Comparison of ENCODE assay signal across 35 cellular contexts in genomic region chr16:84694980-84695379, GRCh38. TPM values are rescaled to one million over a fixed set of nuclear protein-coding genes. Genes with fewer than 3 reads are reported as not detected.
DNase-seq lines count a peak whose midpoint lies in the region; ATAC-seq, FAIRE-seq and TF ChIP-seq lines count a peak whose summit lies in the region.
"Had no signal": no experiment of that assay in that cellular context is flagged by ENCODE, and none has a peak within 500 bp of the region (broad histone marks: within the 10 kb centered on the region; RNA-seq: fewer than 3 reads in every experiment).

No MANE protein-coding gene starts in this region.

- peaks cover 6% of the 10 kb centered on the region for H3K4me1 Mint-ChIP-seq in endodermal cell

- TF ChIP-seq RAD21 in HepG2 (CRISPR knock-in tag; IDR thresholded peaks at IDR 0.05) (no peak), K562 (CRISPR knock-in tag; conservative IDR thresholded peaks at IDR 0.05 in 1 of 2, IDR thresholded peaks at IDR 0.05 in 1 of 2) (no peak)

- no peaks in the 10 kb centered on the region for H3K27me3 Mint-ChIP-seq in endodermal cell (ENCODE audit: insufficient read depth)
- H3K27me3 Mint-ChIP-seq: B cell; CD4-positive, alpha-beta T cell had no signal

- CTCF ChIA-PET in HepG2 (lab: Yijun Ruan, JAX; ENCODE audit: low intra/inter-chr PET ratio, low total read pairs) = no interaction called here
- CTCF ChIA-PET in K562 (lab: Yijun Ruan, JAX; ENCODE audit: low intra/inter-chr PET ratio) = no interaction called here

- no peak for TF ChIP-seq EP300 in HepG2 (IDR thresholded peaks at IDR 0.05; ENCODE audit: low read depth in 2 of 2, low read length in 2 of 2)
- no peak for TF ChIP-seq EP300 in HepG2 (CRISPR knock-in tag; IDR thresholded peaks at IDR 0.05; ENCODE audit: borderline replicate concordance)
- no peak for TF ChIP-seq EP300 in K562 (IDR thresholded peaks at IDR 0.05; ENCODE audit: low read length)

- H4K20me1 ChIP-seq in HepG2 (ENCODE audit: insufficient read depth, low read length) = no peaks in the 10 kb centered on the region
- H4K20me1 ChIP-seq in K562 (replicated peaks; ENCODE audit: control insufficient read depth, insufficient read depth, low read length) = no peaks in the 10 kb centered on the region

- H3K27ac ChIP-seq in HepG2 (ENCODE audit: extremely low read length, insufficient read depth, low read length) (no peak overlapping the region), right lobe of liver (no peak overlapping the region), K562 (ENCODE audit: extremely low read depth, low read depth, low read length) (no peak overlapping the region), neutrophil (peak overlapping the region; percentile 18), endodermal cell (ENCODE audit: low read depth, low read length) (no peak overlapping the region), heart right ventricle (no peak overlapping the region)
- H3K27ac ChIP-seq: 22Rv1; A549; BLaER1; BLaER1 treated with 17β-estradiol and CSF1 and Interleukin-3, amounts not matched to agents 10 nM and 100 nM; C4-2B had no signal

- H3K9me1 ChIP-seq in K562 (ENCODE audit: control insufficient read depth, insufficient read depth, low read length) = no peaks in the 10 kb centered on the region

- H3K79me2 ChIP-seq in HepG2 (ENCODE audit: insufficient read depth, low read length) = peaks cover 5% of the 10 kb centered on the region
- H3K79me2 ChIP-seq in K562 (ENCODE audit: control insufficient read depth, insufficient read depth, low read length) = peaks cover 9% of the 10 kb centered on the region

- H3K36me3 ChIP-seq in HepG2 (replicated peaks in 1 of 2; ENCODE audit: control insufficient read depth in 1 of 2, insufficient read depth in 2 of 2, low read length in 2 of 2) (no peaks in the 10 kb centered on the region), right lobe of liver (no peaks in the 10 kb centered on the region), K562 (ENCODE audit: control insufficient read depth, insufficient read depth, low read length) (no peaks in the 10 kb centered on the region), neutrophil (no peaks in the 10 kb centered on the region), endodermal cell (ENCODE audit: control insufficient read depth, insufficient read depth, low read length) (no peaks in the 10 kb centered on the region), heart right ventricle (no peaks in the 10 kb centered on the region)
- H3K36me3 ChIP-seq: BE2C, BLaER1 had no signal

- H3K4me3 ChIP-seq in HepG2 (replicated peaks in 1 of 3; ENCODE audit: insufficient read depth in 1 of 3, low read depth in 2 of 3, low read length in 3 of 3) (no peak overlapping the region), right lobe of liver (no peak overlapping the region), K562 (no peak overlapping the region), neutrophil (ENCODE audit: low read depth in 1 of 2, low read length in 1 of 2) (no peak overlapping the region), endodermal cell (ENCODE audit: low read length) (no peak overlapping the region), heart right ventricle (no peak overlapping the region)
- H3K4me3 ChIP-seq: A549; BLaER1; BLaER1 treated with 17β-estradiol and CSF1 and Interleukin-3, amounts not matched to agents 10 nM and 100 nM had no signal

- BruUV-seq in HepG2 (replicated peaks; lab: Mats Ljungman, UMichigan) = no TSS peak
- no TSS peak for BruUV-seq in K562 (replicated peaks; lab: Mats Ljungman, UMichigan)

- no peak for TF ChIP-seq POLR2A in HepG2 (IDR thresholded peaks at IDR 0.05; ENCODE audit: insufficient read depth in 1 of 2, low read depth in 2 of 2, low read length in 2 of 2)
- no peak for TF ChIP-seq POLR2A in right lobe of liver (IDR thresholded peaks at IDR 0.05)
- TF ChIP-seq POLR2A in K562 (conservative IDR thresholded peaks at IDR 0.05) = no peak

- peaks cover 41% of the 10 kb centered on the region for H3K4me1 ChIP-seq in HepG2 (ENCODE audit: insufficient read depth, low read length)
- peaks cover 0 to 8% (median 0%) of the 10 kb centered on the region in 4 donors for H3K4me1 ChIP-seq in right lobe of liver
- H3K4me1 ChIP-seq in K562 (replicated peaks in 1 of 2; ENCODE audit: control insufficient read depth in 2 of 2, insufficient read depth in 2 of 2, low read length in 2 of 2) = peaks cover 7 to 25% of the 10 kb centered on the region in 2 experiments; a peak in 4 of 5 replicates
- peaks cover 28 to 29% of the 10 kb centered on the region in 2 experiments for H3K4me1 ChIP-seq in neutrophil (ENCODE audit: control insufficient read depth in 1 of 2, insufficient read depth in 1 of 2, low read depth in 1 of 2, low read length in 1 of 2)
- no peaks in the 10 kb centered on the region for H3K4me1 ChIP-seq in endodermal cell (ENCODE audit: control insufficient read depth, insufficient read depth, low read length)
- H3K4me1 ChIP-seq in heart right ventricle = peaks cover 4 to 15% (median 7%) of the 10 kb centered on the region in 9 donors
- H3K4me1 ChIP-seq: BE2C had no signal

- H3K4me3 Mint-ChIP-seq in endodermal cell = no peak overlapping the region
- H3K4me3 Mint-ChIP-seq: B cell; CD14-positive monocyte; CD4-positive, alpha-beta memory T cell; CD4-positive, alpha-beta T cell; CD8-positive, alpha-beta T cell had no signal

- H3K4me2 ChIP-seq in HepG2 (ENCODE audit: low read depth, low read length) (no peak overlapping the region), K562 (ENCODE audit: insufficient read depth, low read length) (no peak overlapping the region)
- H3K4me2 ChIP-seq: A549; BLaER1; BLaER1 treated with 17β-estradiol and CSF1 and Interleukin-3, amounts not matched to agents 10 nM and 100 nM had no signal

- H3K36me3 Mint-ChIP-seq in endodermal cell (ENCODE audit: low read depth) = no peaks in the 10 kb centered on the region
- H3K36me3 Mint-ChIP-seq: CD4-positive, CD25-positive, alpha-beta regulatory T cell; CD8-positive, alpha-beta memory T cell; CD8-positive, alpha-beta T cell had no signal

- H3K9ac ChIP-seq in HepG2 (ENCODE audit: insufficient read depth, low read depth, low read length) = no peak overlapping the region
- H3K9ac ChIP-seq in K562 (ENCODE audit: insufficient read depth in 1 of 2, low read depth in 2 of 2, low read length in 2 of 2) = no peak overlapping the region
- H3K9ac ChIP-seq in endodermal cell (ENCODE audit: extremely low read depth, low read length, poor library complexity, severe bottlenecking) = no peak overlapping the region
- H3K9ac ChIP-seq: BLaER1; BLaER1 treated with 17β-estradiol and CSF1 and Interleukin-3, amounts not matched to agents 10 nM and 100 nM had no signal

- H3K27me3 ChIP-seq in HepG2 (ENCODE audit: control insufficient read depth in 1 of 2, insufficient read depth in 2 of 2, low read length in 2 of 2) = no peaks in the 10 kb centered on the region; a peak in 1 of 5 replicates
- no peaks in the 10 kb centered on the region for H3K27me3 ChIP-seq in right lobe of liver
- H3K27me3 ChIP-seq in K562 (ENCODE audit: control insufficient read depth in 2 of 2, insufficient read depth in 2 of 2, low read length in 2 of 2) = no peaks in the 10 kb centered on the region
- no peaks in the 10 kb centered on the region for H3K27me3 ChIP-seq in neutrophil
- no peaks in the 10 kb centered on the region for H3K27me3 ChIP-seq in endodermal cell (ENCODE audit: control insufficient read depth, insufficient read depth, low read length, poor library complexity, severe bottlenecking)
- H3K27me3 ChIP-seq in heart right ventricle = no peaks in the 10 kb centered on the region
- H3K27me3 ChIP-seq: BE2C; BLaER1; BLaER1 treated with 17β-estradiol and CSF1 and Interleukin-3, amounts not matched to agents 10 nM and 100 nM had no signal

- in situ Hi-C loops in HepG2 (cut with HindIII; ENCODE audit: extremely low pct_ligation_motif_present, low pct_unique_long_range_greater_than_20kb) = no loop called here
- in situ Hi-C loops in K562 (cut with MboI) = no loop called here

- intact Hi-C loops in HepG2 (cut with micrococcal nuclease; ENCODE audit: unreplicated experiment) = no loop called here
- intact Hi-C loops in right lobe of liver (cut with DNase I) = no loop called here
- intact Hi-C loops in K562 (cut with micrococcal nuclease) = no loop called here
- intact Hi-C loops in heart right ventricle (cut with DNase I) = no loop called here

- TF ChIP-seq CTCF in HepG2 (CRISPR knock-in tag; IDR thresholded peaks at IDR 0.05) = no peak
- TF ChIP-seq CTCF in right lobe of liver (IDR thresholded peaks at IDR 0.05) = no peak
- no peak for TF ChIP-seq CTCF in K562 (IDR thresholded peaks at IDR 0.05 in 2 of 3, conservative IDR thresholded peaks at IDR 0.05 in 1 of 3; ENCODE audit: insufficient read depth in 2 of 3, low read depth in 1 of 3, low read length in 3 of 3)
- TF ChIP-seq CTCF in neutrophil (IDR thresholded peaks at IDR 0.05) = no peak
- TF ChIP-seq CTCF in endodermal cell (conservative IDR thresholded peaks at IDR 0.05) = no peak
- no peak for TF ChIP-seq CTCF in heart right ventricle (IDR thresholded peaks at IDR 0.05)

- POLR2A ChIA-PET in HepG2 (lab: Yijun Ruan, JAX) (no interaction called here), K562 (lab: Yijun Ruan, JAX) (interaction anchor here (0.7 to 1.5 kb wide), 5 partner anchors 14 to 32 kb away, joined by 3 to 5 read pairs (median 4); no protein-coding TSS in a partner anchor)

- H3K9me3 Mint-ChIP-seq in endodermal cell = no peaks in the 10 kb centered on the region
- H3K9me3 Mint-ChIP-seq: CD4-positive, alpha-beta memory T cell; CD4-positive, alpha-beta T cell; CD8-positive, alpha-beta memory T cell; CD8-positive, alpha-beta T cell had no signal

- H3K9me3 ChIP-seq in HepG2 (ENCODE audit: low read length) = no peaks in the 10 kb centered on the region
- no peaks in the 10 kb centered on the region for H3K9me3 ChIP-seq in right lobe of liver
- H3K9me3 ChIP-seq in K562 (replicated peaks; ENCODE audit: control insufficient read depth, insufficient read depth, low read depth, low read length) = no peaks in the 10 kb centered on the region
- H3K9me3 ChIP-seq in neutrophil = no peaks in the 10 kb centered on the region
- no peaks in the 10 kb centered on the region for H3K9me3 ChIP-seq in endodermal cell (ENCODE audit: control insufficient read depth, low read length)
- no peaks in the 10 kb centered on the region for H3K9me3 ChIP-seq in heart right ventricle
- H3K9me3 ChIP-seq: A549, BE2C, Caco-2 had no signal

- no peak overlapping the region for H3K27ac Mint-ChIP-seq in endodermal cell
- H3K27ac Mint-ChIP-seq: B cell; CD4-positive, alpha-beta memory T cell; CD4-positive, alpha-beta T cell; CD8-positive, alpha-beta memory T cell; CD8-positive, alpha-beta T cell had no signal

- WGBS in HepG2 (ENCODE audit: low lambda C conversion rate) = 82% methylated on average over 2 of the region's 2 CpGs
- WGBS in right lobe of liver (ENCODE audit: insufficient coverage, low coverage, low lambda C conversion rate, missing lambda C conversion rate) = 79% methylated on average over 2 of the region's 2 CpGs
- WGBS in K562 (ENCODE audit: insufficient coverage, low coverage, missing lambda C conversion rate) = 48% methylated on average over 2 of the region's 2 CpGs
- WGBS in endodermal cell (ENCODE audit: insufficient coverage in 1 of 2, insufficient read length in 1 of 2), 2 experiments = 87 to 100% methylated on average over 2 of the region's 2 CpGs
- WGBS in heart right ventricle, 2 donors = 95 to 98% methylated on average over 2 of the region's 2 CpGs

- no peak for FAIRE-seq in HepG2 (lab: Jason Lieb, UNC)
- FAIRE-seq in K562 (lab: Jason Lieb, UNC) = no peak
- FAIRE-seq: A204.1, A549, D721Med had no signal

- H2AFZ ChIP-seq in HepG2 (ENCODE audit: low read length) (no peak overlapping the region), K562 (ENCODE audit: low read depth, low read length) (no peak overlapping the region)

- ATAC-seq in HepG2 (no peak), right lobe of liver (no peak), K562 (no peak), heart right ventricle (no peak)
- ATAC-seq: A549; CD8-positive, alpha-beta T cell had no signal

- DNase-seq in HepG2 (ENCODE audit: low spot score) = no peak
- DNase-seq in right lobe of liver = no peak
- DNase-seq in K562 (ENCODE audit: extremely low read depth in 1 of 4, low spot score in 3 of 4) = no peak
- no peak for DNase-seq in endodermal cell
- DNase-seq in heart right ventricle = no peak
- DNase-seq: 8988T; ACHN; AML-193; BE2C; C1 segment of cervical spinal cord; Caco-2; Calu3; CD4-positive, alpha-beta memory T cell; CD4-positive, alpha-beta T cell; CD4-positive, CD25-positive, alpha-beta regulatory T cell; CD8-positive, alpha-beta memory T cell; CD8-positive, alpha-beta T cell; COR-L47; DMS 273 treated with DMSO at 0.1 percent for 48 hours; DMS153; DMS53; DMS79; DMS79 treated with DMSO at 0.1 percent for 48 hours; DND-41; EL had no signal

RNA-seq across cellular contexts. Expression of gene USP10, which starts 4.8 kb away (rescaled TPM):
- total RNA-seq in HepG2 (2016; rRNA removed; fragmentation: Illumina TruSeq; extraction: Trizol) (79.1 and 97.6 TPM in 2 replicates), right lobe of liver (10 to 100 TPM; 41.5 to 53.2 (median 44.6) TPM), K562 (2014; rRNA removed) (78.1 and 96.9 TPM in 2 replicates), K562 (2014; rRNA removed; fragmentation: Illumina TruSeq; extraction: Trizol) (116 and 129 TPM in 2 replicates), K562 (2015; rRNA removed; fragmentation: Illumina TruSeq; extraction: Trizol) (113 and 121 TPM in 2 replicates), K562 (2021) (166 and 171 TPM in 2 replicates), endodermal cell (100 to 1,000 TPM; 148 to 149 TPM), heart right ventricle (10 to 100 TPM; 59.5 to 82.9 (median 65.4) TPM)
- total RNA-seq in HepG2 (2016; cell fraction: cytosol; rRNA removed; fragmentation: Illumina TruSeq; extraction: Trizol; ENCODE audit: low read depth) = 57.5 and 62.5 TPM in 2 replicates
- total RNA-seq in HepG2 (2016; cell fraction: insoluble cytoplasmic fraction; rRNA removed; fragmentation: Illumina TruSeq; extraction: Trizol) = 76.4 and 87.1 TPM in 2 replicates
- 73.6 and 81.2 TPM in 2 replicates for total RNA-seq in HepG2 (2016; cell fraction: membrane; rRNA removed; fragmentation: Illumina TruSeq; extraction: Trizol)
- total RNA-seq in HepG2 (2016; cell fraction: nucleus; rRNA removed; fragmentation: Illumina TruSeq; extraction: Trizol) = 78.0 and 88.2 TPM in 2 replicates
- polyA plus RNA-seq in HepG2 (2011; rRNA removed) (114 and 122 TPM in 2 replicates), K562 (2011; rRNA removed) (130 and 174 TPM in 2 replicates), K562 (2014; fragmentation: Illumina TruSeq; extraction: Trizol) (161 and 197 TPM in 2 replicates), K562 (2014; fragmentation: Nextera tagmentation; extraction: Ambion mirVana) (10 to 100 TPM; 61.7 to 61.9 TPM), K562 (2014; rRNA removed) (87.2 and 93.2 TPM in 2 replicates), heart right ventricle (10 to 100 TPM; 17.5 to 29.8 TPM)
- polyA plus RNA-seq in HepG2 (2011; cell fraction: cytosol; rRNA removed) = 68.7 and 92.2 TPM in 2 replicates
- polyA plus RNA-seq in HepG2 (2011; cell fraction: nucleus; rRNA removed) = 127 and 143 TPM in 2 replicates
- 65.1 and 93.3 TPM in 2 replicates for polyA plus RNA-seq in HepG2 (2012)
- polyA plus RNA-seq in HepG2 (2016; cell fraction: cytosol; fragmentation: Illumina TruSeq; extraction: Trizol; ENCODE audit: low read depth) = 17.7 and 17.8 TPM in 2 replicates
- 102 and 128 TPM in 2 replicates for polyA plus RNA-seq in HepG2 (2016; cell fraction: insoluble cytoplasmic fraction; fragmentation: Illumina TruSeq; extraction: Trizol; ENCODE audit: low read depth)
- polyA plus RNA-seq in HepG2 (2016; cell fraction: membrane; fragmentation: Illumina TruSeq; extraction: Trizol; ENCODE audit: low read depth) = 41.4 and 44.1 TPM in 2 replicates
- 118 and 120 TPM in 2 replicates for polyA plus RNA-seq in HepG2 (2016; cell fraction: nucleus; fragmentation: Illumina TruSeq; extraction: Trizol; ENCODE audit: insufficient read depth, low read depth)
- 349 and 427 TPM in 2 replicates for polyA minus RNA-seq in HepG2 (2011; rRNA and poly(A)+ RNA removed; ENCODE audit: low replicate concordance)
- 64.3 and 66.8 TPM in 2 replicates for polyA minus RNA-seq in HepG2 (2011; cell fraction: cytosol; rRNA and poly(A)+ RNA removed)
- 118 TPM in 2 replicates for polyA minus RNA-seq in HepG2 (2011; cell fraction: nucleus; rRNA and poly(A)+ RNA removed)
- total RNA-seq in K562 (2011; cell fraction: chromatin; rRNA removed; ENCODE audit: low replicate concordance) = 154 and 338 TPM in 2 replicates
- 84.7 and 99.0 TPM in 2 replicates for total RNA-seq in K562 (2011; cell fraction: nucleolus; rRNA removed)
- 165 and 228 TPM in 2 replicates for total RNA-seq in K562 (2011; cell fraction: nucleoplasm; rRNA removed)
- 147 and 220 TPM in 2 replicates for polyA plus RNA-seq in K562 (2011; cell fraction: cytosol; rRNA removed)
- 170 and 240 TPM in 2 replicates for polyA plus RNA-seq in K562 (2011; cell fraction: nucleus; rRNA removed)
- 98.9 and 130 TPM in 2 replicates for polyA plus RNA-seq in K562 (2012)
- 228 and 275 TPM in 2 replicates for polyA minus RNA-seq in K562 (2011; rRNA and poly(A)+ RNA removed)
- polyA minus RNA-seq in K562 (2011; cell fraction: cytosol; rRNA and poly(A)+ RNA removed) = 118 and 134 TPM in 2 replicates
- polyA minus RNA-seq in K562 (2011; cell fraction: nucleus; rRNA and poly(A)+ RNA removed) = 62.6 and 87.9 TPM in 2 replicates
- 98.7 TPM for polyA plus RNA-seq in endodermal cell (2013, experiment 1 of 2)
- polyA plus RNA-seq in endodermal cell (2013, experiment 2 of 2) = 86.0 TPM

RNA-seq across cellular contexts. Expression of gene KLHL36, which starts 46.7 kb away (rescaled TPM):
- total RNA-seq in HepG2 (2016; rRNA removed; fragmentation: Illumina TruSeq; extraction: Trizol) (23.6 and 24.3 TPM in 2 replicates), right lobe of liver (10 to 100 TPM; 20.1 to 31.3 (median 21.9) TPM), K562 (2014; rRNA removed) (30.6 and 40.4 TPM in 2 replicates), K562 (2014; rRNA removed; fragmentation: Illumina TruSeq; extraction: Trizol) (15.5 and 16.6 TPM in 2 replicates), K562 (2015; rRNA removed; fragmentation: Illumina TruSeq; extraction: Trizol) (18.5 and 21.1 TPM in 2 replicates), K562 (2021) (48.6 and 51.2 TPM in 2 replicates), endodermal cell (10 to 100 TPM; 44.2 to 59.2 TPM), heart right ventricle (10 to 100 TPM; 40.0 to 77.9 (median 58.4) TPM)
- 5.2 and 5.7 TPM in 2 replicates for total RNA-seq in HepG2 (2016; cell fraction: cytosol; rRNA removed; fragmentation: Illumina TruSeq; extraction: Trizol; ENCODE audit: low read depth)
- total RNA-seq in HepG2 (2016; cell fraction: insoluble cytoplasmic fraction; rRNA removed; fragmentation: Illumina TruSeq; extraction: Trizol) = 19.7 and 25.5 TPM in 2 replicates
- 13.6 and 13.8 TPM in 2 replicates for total RNA-seq in HepG2 (2016; cell fraction: membrane; rRNA removed; fragmentation: Illumina TruSeq; extraction: Trizol)
- total RNA-seq in HepG2 (2016; cell fraction: nucleus; rRNA removed; fragmentation: Illumina TruSeq; extraction: Trizol) = 19.3 and 23.7 TPM in 2 replicates
- polyA plus RNA-seq in HepG2 (2011; rRNA removed) (26.0 and 34.9 TPM in 2 replicates), K562 (2011; rRNA removed) (25.6 and 34.8 TPM in 2 replicates), K562 (2014; fragmentation: Illumina TruSeq; extraction: Trizol) (16.5 and 20.7 TPM in 2 replicates), K562 (2014; fragmentation: Nextera tagmentation; extraction: Ambion mirVana) (1 to 10 TPM; 2.1 to 2.5 TPM), K562 (2014; rRNA removed) (25.4 and 30.1 TPM in 2 replicates), heart right ventricle (10 to 100 TPM; 14.7 to 19.5 TPM)
- polyA plus RNA-seq in HepG2 (2011; cell fraction: cytosol; rRNA removed) = 19.5 and 24.5 TPM in 2 replicates
- 101 and 113 TPM in 2 replicates for polyA plus RNA-seq in HepG2 (2011; cell fraction: nucleus; rRNA removed)
- 13.5 and 16.7 TPM in 2 replicates for polyA plus RNA-seq in HepG2 (2012)
- 3.3 and 4.5 TPM in 2 replicates for polyA plus RNA-seq in HepG2 (2016; cell fraction: cytosol; fragmentation: Illumina TruSeq; extraction: Trizol; ENCODE audit: low read depth)
- polyA plus RNA-seq in HepG2 (2016; cell fraction: insoluble cytoplasmic fraction; fragmentation: Illumina TruSeq; extraction: Trizol; ENCODE audit: low read depth) = 12.0 and 13.5 TPM in 2 replicates
- polyA plus RNA-seq in HepG2 (2016; cell fraction: membrane; fragmentation: Illumina TruSeq; extraction: Trizol; ENCODE audit: low read depth) = 5.3 and 6.0 TPM in 2 replicates
- polyA plus RNA-seq in HepG2 (2016; cell fraction: nucleus; fragmentation: Illumina TruSeq; extraction: Trizol; ENCODE audit: insufficient read depth, low read depth) = 30.5 and 31.5 TPM in 2 replicates
- 18.8 and 92.4 TPM in 2 replicates for polyA minus RNA-seq in HepG2 (2011; rRNA and poly(A)+ RNA removed; ENCODE audit: low replicate concordance)
- 32.9 and 39.6 TPM in 2 replicates for polyA minus RNA-seq in HepG2 (2011; cell fraction: cytosol; rRNA and poly(A)+ RNA removed)
- polyA minus RNA-seq in HepG2 (2011; cell fraction: nucleus; rRNA and poly(A)+ RNA removed) = 40.4 and 48.1 TPM in 2 replicates
- 52.2 and 130 TPM in 2 replicates for total RNA-seq in K562 (2011; cell fraction: chromatin; rRNA removed; ENCODE audit: low replicate concordance)
- total RNA-seq in K562 (2011; cell fraction: nucleolus; rRNA removed) = 84.1 and 104 TPM in 2 replicates
- total RNA-seq in K562 (2011; cell fraction: nucleoplasm; rRNA removed) = 79.9 and 86.4 TPM in 2 replicates
- 33.1 and 49.1 TPM in 2 replicates for polyA plus RNA-seq in K562 (2011; cell fraction: cytosol; rRNA removed)
- polyA plus RNA-seq in K562 (2011; cell fraction: nucleus; rRNA removed) = 59.7 and 85.8 TPM in 2 replicates
- 22.4 and 33.6 TPM in 2 replicates for polyA plus RNA-seq in K562 (2012)
- polyA minus RNA-seq in K562 (2011; rRNA and poly(A)+ RNA removed) = 31.9 and 39.3 TPM in 2 replicates
- polyA minus RNA-seq in K562 (2011; cell fraction: cytosol; rRNA and poly(A)+ RNA removed) = 43.7 and 62.8 TPM in 2 replicates
- polyA minus RNA-seq in K562 (2011; cell fraction: nucleus; rRNA and poly(A)+ RNA removed) = 33.7 and 40.1 TPM in 2 replicates
- polyA plus RNA-seq in endodermal cell (2013, experiment 1 of 2) = 20.7 TPM
- polyA plus RNA-seq in endodermal cell (2013, experiment 2 of 2) = 21.3 TPM

Comparison
In these comparisons a context has a peak if more than half of its experiments do, and no peak if none do; other contexts are left out.
1. Of the 241 proteins assayed by ChIP-seq in both HepG2 and K562: peak only in HepG2: ZKSCAN8; only in K562: ADNP and KDM1A; in both: none; in neither: 238.